2 cellular contexts compared by ENCODE assay signal in the genomic region with DNA sequence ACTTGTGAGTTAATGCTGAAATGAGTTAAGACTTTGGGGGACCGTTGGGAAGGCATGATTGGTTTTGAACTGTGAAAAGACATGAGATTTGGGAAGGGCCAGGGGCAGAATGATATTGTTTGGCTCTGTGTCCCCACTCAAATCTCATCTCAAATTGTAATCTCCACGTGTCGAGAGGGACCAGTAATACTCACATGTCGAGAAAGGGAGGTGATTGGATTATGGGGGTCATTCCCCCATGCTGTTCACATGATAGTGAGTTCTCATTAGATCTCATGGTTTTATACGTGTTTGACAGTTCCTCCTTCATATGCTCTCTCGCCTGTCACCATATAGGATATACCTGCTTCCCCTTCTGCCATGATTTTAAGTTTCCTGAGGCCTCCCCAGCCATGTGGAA. TPM values are rescaled to one million over a fixed set of nuclear protein-coding genes. Genes with fewer than 3 reads are reported as not detected.
"Had no signal": no experiment of that assay in that cellular context is flagged by ENCODE, and none has a peak within 500 bp of the region (broad histone marks: within the 10 kb centered on the region; RNA-seq: fewer than 3 reads in every experiment).

No MANE protein-coding gene starts in this region.

RNA-seq across cellular contexts. Expression of gene HTR1F, which starts 21.0 kb away (rescaled TPM):
- total RNA-seq: H4, H7 had no signal
